In the genomic region with DNA sequence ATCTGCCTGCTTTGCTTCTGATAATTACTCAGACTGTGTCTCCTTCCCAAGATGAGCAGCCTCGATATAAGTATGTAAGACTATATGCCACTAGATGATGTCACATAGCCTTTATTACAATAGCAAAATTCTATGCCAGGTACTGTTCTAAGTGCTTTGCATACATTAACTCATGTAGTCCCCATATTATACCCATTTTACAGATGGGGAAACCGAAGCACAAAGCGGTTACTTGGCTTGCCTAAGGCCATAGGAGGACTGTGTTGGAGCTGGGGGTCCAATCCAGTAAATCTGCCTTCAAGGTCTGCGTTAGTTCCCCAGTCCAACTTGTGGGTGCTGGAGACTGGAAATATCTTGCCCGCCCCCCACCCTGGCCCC, we compare ENCODE assay signal across 9 cellular contexts. TPM values are rescaled to one million over a fixed set of nuclear protein-coding genes. Genes with fewer than 3 reads are reported as not detected.
DNase-seq lines count a peak whose midpoint lies in the region; ATAC-seq and TF ChIP-seq lines count a peak whose summit lies in the region.
"Had no signal": no experiment of that assay in that cellular context is flagged by ENCODE, and none has a peak within 500 bp of the region (broad histone marks: within the 10 kb centered on the region; RNA-seq: fewer than 3 reads in every experiment).

No MANE protein-coding gene starts in this region.

- no peaks in the 10 kb centered on the region for H3K9me3 Mint-ChIP-seq in Calu3 (ENCODE audit: low read depth, unreplicated experiment)

- no peaks in the 10 kb centered on the region; the same call in 1 of the 2 replicates for H3K4me1 ChIP-seq in SJCRH30
- no peaks in the 10 kb centered on the region for H3K4me1 ChIP-seq in ovary (ENCODE audit: insufficient read depth)

- H3K9me3 ChIP-seq in SJCRH30 (replicated peaks) (no peaks in the 10 kb centered on the region), ovary (no peaks in the 10 kb centered on the region)
- H3K9me3 ChIP-seq: mucosa of descending colon had no signal

- TF ChIP-seq CTCF in Calu3 (IDR thresholded peaks at IDR 0.05; ENCODE audit: unreplicated experiment), result no peak
- no peak for TF ChIP-seq CTCF in epithelial cell of esophagus (IDR thresholded peaks at IDR 0.05; ENCODE audit: insufficient read depth, low read depth, low read length, missing control alignments)
- no peak for TF ChIP-seq CTCF in ovary (IDR thresholded peaks at IDR 0.05)

- ATAC-seq in HG03432 (IDR thresholded peaks at IDR 0.05; ENCODE audit: unreplicated experiment), result no peak

- H3K36me3 ChIP-seq in SJCRH30 (no peaks in the 10 kb centered on the region), ovary (no peaks in the 10 kb centered on the region)

- WGBS in ovary, 3 donors, result 49 to 74% (median 73%) methylated on average over 5 of the region's 5 CpGs

- CTCF ChIA-PET in Calu3 (lab: Charles Lee), result interaction anchor here (0.7 to 0.8 kb wide), 4 partner anchors 141 to 439 kb away, joined by 3 to 7 read pairs (median 4); no protein-coding TSS in a partner anchor

- peak overlapping the region; percentile 87 for H3K4me3 Mint-ChIP-seq in Calu3 (ENCODE audit: low read depth, unreplicated experiment)

- no peak for TF ChIP-seq EP300 in ovary (IDR thresholded peaks at IDR 0.05)

- H3K27ac ChIP-seq in SJCRH30, result peak overlapping the region; percentile 62
- peak overlapping the region; percentile 26 to 69 for H3K27ac ChIP-seq in ovary

- intact Hi-C loops in Calu3 (cut with micrococcal nuclease; ENCODE audit: unreplicated experiment), result loop anchor here (5.0 kb wide), 1 partner anchor 34 kb away; no protein-coding TSS in a partner anchor
- intact Hi-C loops in ovary (cut with DNase I), result no loop called here

- peaks cover 29% of the 10 kb centered on the region for H3K36me3 Mint-ChIP-seq in Calu3 (ENCODE audit: insufficient read depth, unreplicated experiment)

- TF ChIP-seq POLR2A in ovary (IDR thresholded peaks at IDR 0.05), result no peak

- no peak for DNase-seq in Calu3
- DNase-seq in SJCRH30, result no peak
- DNase-seq in epithelial cell of esophagus (ENCODE audit: low read depth), result peak; percentile 1
- no peak for DNase-seq in ovary
- DNase-seq in NCI-H524 treated with DMSO at 0.1 percent for 48 hours (lab: John Stamatoyannopoulos, UW), result no peak
- no peak for DNase-seq in SHP77 treated with DMSO at 0.1 percent for 48 hours (lab: John Stamatoyannopoulos, UW)
- DNase-seq in effector CD8-positive, alpha-beta T cell (lab: John Stamatoyannopoulos, UW), result no peak

- H3K4me3 ChIP-seq in SJCRH30 (peak overlapping the region; percentile 91), epithelial cell of esophagus (ENCODE audit: low read length) (peak overlapping the region; percentile 43), ovary (peak overlapping the region; percentile 24)
- H3K4me3 ChIP-seq: mucosa of descending colon had no signal

- H3K27me3 ChIP-seq in SJCRH30 (no peaks in the 10 kb centered on the region), ovary (no peaks in the 10 kb centered on the region)

- BruUV-seq in Calu3 (replicated peaks; lab: Mats Ljungman, UMichigan), result no TSS peak

- no peaks in the 10 kb centered on the region for H3K27me3 Mint-ChIP-seq in Calu3 (ENCODE audit: unreplicated experiment)

- H3K27ac Mint-ChIP-seq in Calu3 (ENCODE audit: unreplicated experiment), result peak overlapping the region; percentile 69

- H3K4me1 Mint-ChIP-seq in Calu3 (ENCODE audit: low read depth, unreplicated experiment), result peaks cover 10% of the 10 kb centered on the region

RNA-seq across cellular contexts. Expression of gene SCML1, which starts 0.8 kb away (rescaled TPM):
- total RNA-seq in Calu3 (2022) (14.2 and 14.4 TPM in 2 replicates), ovary (10 to 100 TPM; 14.1 to 27.7 (median 22.8) TPM)
- total RNA-seq in SJCRH30 (2014; rRNA removed; shearing (Covaris generic)), result 26.0 and 31.6 TPM in 2 replicates
- polyA plus RNA-seq in ovary, result 10 to 100 TPM; 17.4 to 17.6 TPM

Comparison
In these comparisons a context has a peak if more than half of its experiments do, and no peak if none do; other contexts are left out.
1. H3K4me3 ChIP-seq: peak in every context shown above with its lines; median percentile 91 in SJCRH30; 43 in epithelial cell of esophagus; 24 in ovary.